ENCODE assay signal across 14 cellular contexts in genomic region chr1:83994111-83994510, GRCh38. TPM values are rescaled to one million over a fixed set of nuclear protein-coding genes. Genes with fewer than 3 reads are reported as not detected.
DNase-seq lines count a peak whose midpoint lies in the region; TF ChIP-seq lines count a peak whose summit lies in the region.
"Had no signal": no experiment of that assay in that cellular context is flagged by ENCODE, and none has a peak within 500 bp of the region (broad histone marks: within the 10 kb centered on the region; RNA-seq: fewer than 3 reads in every experiment).

No MANE protein-coding gene starts in this region.

- DNase-seq in G401 (ENCODE audit: low spot score) (peak; percentile 37), NCI-H69 (lab: John Stamatoyannopoulos, UW) (peak; percentile 26), epithelial cell of esophagus (ENCODE audit: low read depth) (peak; percentile 32), substantia nigra (lab: John Stamatoyannopoulos, UW) (no peak), DMS114 treated with DMSO at 0.1 percent for 48 hours (lab: John Stamatoyannopoulos, UW; ENCODE audit: unreplicated experiment) (no peak)
- DNase-seq in stimulated activated naive CD4-positive, alpha-beta T cell (lab: John Stamatoyannopoulos, UW), result no peak
- no peak for DNase-seq in CD4-positive, alpha-beta memory T cell
- DNase-seq: C1 segment of cervical spinal cord; CD4-positive, alpha-beta T cell; DND-41; H7; IMR-90 had no signal

- peaks cover 0 to 1% (median 0%) of the 10 kb centered on the region in 8 donors for H3K9me3 Mint-ChIP-seq in CD4-positive, alpha-beta memory T cell
- H3K9me3 Mint-ChIP-seq: CD4-positive, alpha-beta T cell had no signal

- no peaks in the 10 kb centered on the region for H3K36me3 ChIP-seq in CD4-positive, alpha-beta memory T cell (ENCODE audit: insufficient read depth, low read length)

- in situ Hi-C loops in G401 (cut with HindIII; ENCODE audit: low sequenced_read_pairs), result no loop called here

- H3K4me1 Mint-ChIP-seq in CD4-positive, alpha-beta memory T cell, result peaks cover 3 to 6% (median 4%) of the 10 kb centered on the region in 4 donors
- H3K4me1 Mint-ChIP-seq: GM23338 had no signal

- no peak overlapping the region for H3K4me3 Mint-ChIP-seq in CD4-positive, alpha-beta memory T cell
- H3K4me3 Mint-ChIP-seq: B cell; CD4-positive, alpha-beta T cell; GM23338 had no signal

- H3K36me3 Mint-ChIP-seq in CD4-positive, alpha-beta memory T cell, result no peaks in the 10 kb centered on the region

- H3K4me3 ChIP-seq in epithelial cell of esophagus (ENCODE audit: low read length), result no peak overlapping the region
- H3K4me3 ChIP-seq in CD4-positive, alpha-beta memory T cell (ENCODE audit: low read length in 2 of 2), result no peak overlapping the region
- H3K4me3 ChIP-seq: GM23338 had no signal

- POLR2A ChIA-PET in CD4-positive, alpha-beta memory T cell (lab: Charles Lee; ENCODE audit: partially characterized antibody), result no interaction called here

- no peaks in the 10 kb centered on the region for H3K9me3 ChIP-seq in CD4-positive, alpha-beta memory T cell (ENCODE audit: control insufficient read depth in 1 of 2, low read length in 2 of 2)

- intact Hi-C loops in CD4-positive, alpha-beta memory T cell (cut with micrococcal nuclease), result no loop called here

- H3K27ac ChIP-seq in substantia nigra (ENCODE audit: low read depth, low read length, poor library complexity, severe bottlenecking), result peak overlapping the region; percentile 3
- H3K27ac ChIP-seq in CD4-positive, alpha-beta memory T cell (ENCODE audit: low read depth, low read length), result no peak overlapping the region

- CTCF ChIA-PET in CD4-positive, alpha-beta memory T cell (lab: Charles Lee; ENCODE audit: partially characterized antibody), result interaction anchor here (1.4 kb wide), 1 partner anchor 89 kb away, joined by 3 read pairs; no protein-coding TSS in a partner anchor

- H3K27me3 Mint-ChIP-seq in CD4-positive, alpha-beta memory T cell, result peaks cover 22 to 43% of the 10 kb centered on the region in 2 donors

- no peaks in the 10 kb centered on the region for H3K27me3 ChIP-seq in CD4-positive, alpha-beta memory T cell (ENCODE audit: insufficient read depth, low read length)

- no peak for TF ChIP-seq CTCF in epithelial cell of esophagus (IDR thresholded peaks at IDR 0.05; ENCODE audit: insufficient read depth, low read depth, low read length, missing control alignments)

- H3K4me1 ChIP-seq in CD4-positive, alpha-beta memory T cell (ENCODE audit: insufficient read depth, low read length), result no peaks in the 10 kb centered on the region

- no peak overlapping the region for H3K27ac Mint-ChIP-seq in CD4-positive, alpha-beta memory T cell
- H3K27ac Mint-ChIP-seq: B cell; CD4-positive, alpha-beta T cell; GM23338 had no signal

RNA-seq across cellular contexts. Expression of gene TTLL7, which starts 4.8 kb away (rescaled TPM):
- total RNA-seq in G401 (2014; rRNA removed; shearing (Covaris generic)), result not detected in 2 replicates
- under 1 TPM; 0.06 to 0.25 TPM for total RNA-seq in CD4-positive, alpha-beta memory T cell
- polyA plus RNA-seq in CD4-positive, alpha-beta memory T cell, result 1 to 10 TPM in 1 of 2 donors, under 1 TPM in 1; 0.41 to 2.8 TPM
- total RNA-seq: B cell; CD4-positive, alpha-beta T cell had no signal

Comparison
In these comparisons a context has a peak if more than half of its experiments do, and no peak if none do; other contexts are left out.
1. DNase-seq: peak in G401 (single experiment), NCI-H69 (single experiment) and epithelial cell of esophagus (single experiment); none in substantia nigra (0 of 49), DMS114 treated with DMSO at 0.1 percent for 48 hours (single experiment), stimulated activated naive CD4-positive, alpha-beta T cell (0 of 6) and CD4-positive, alpha-beta memory T cell (0 of 5).